Comparison of ENCODE assay signal across 12 cellular contexts in the genomic region with DNA sequence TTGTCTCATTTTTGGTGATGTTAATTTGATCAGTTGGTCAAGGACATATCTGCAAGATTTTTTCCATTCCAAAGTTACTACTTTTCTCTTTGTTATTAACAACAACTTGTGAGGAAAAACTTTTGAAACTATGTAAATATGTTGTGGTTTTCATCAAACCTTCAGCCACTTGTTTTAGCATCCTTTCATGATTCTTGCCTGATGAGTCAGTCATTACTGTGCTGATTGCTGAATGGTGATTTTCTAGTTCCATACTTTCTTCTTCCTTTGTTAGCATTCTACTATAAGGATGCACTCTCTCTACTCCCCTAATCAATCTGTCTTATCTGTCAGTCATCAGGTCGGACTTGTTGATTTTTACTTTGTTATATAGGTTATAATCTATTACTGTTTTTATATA. TPM values are rescaled to one million over a fixed set of nuclear protein-coding genes. Genes with fewer than 3 reads are reported as not detected.
DNase-seq lines count a peak whose midpoint lies in the region; ATAC-seq and TF ChIP-seq lines count a peak whose summit lies in the region.
"Had no signal": no experiment of that assay in that cellular context is flagged by ENCODE, and none has a peak within 500 bp of the region (broad histone marks: within the 10 kb centered on the region; RNA-seq: fewer than 3 reads in every experiment).

No MANE protein-coding gene starts in this region.

- H3K36me3 ChIP-seq in kidney epithelial cell (ENCODE audit: control insufficient read depth, insufficient read depth, low read length): no peaks in the 10 kb centered on the region

- H3K9me3 Mint-ChIP-seq in activated naive CD8-positive, alpha-beta T cell treated with anti-CD3 and anti-CD28 coated beads, Interleukin-2, amount 50 U/mL, for 24 hours: peaks cover 32% of the 10 kb centered on the region

- peak overlapping the region; percentile 28 for H3K4me3 Mint-ChIP-seq in activated naive CD8-positive, alpha-beta T cell treated with anti-CD3 and anti-CD28 coated beads, Interleukin-2, amount 50 U/mL, for 24 hours
- H3K4me3 Mint-ChIP-seq: brain, nephron progenitor cell had no signal

- peak; percentile 64 for ATAC-seq in HG02885 (IDR thresholded peaks at IDR 0.05; ENCODE audit: poor library complexity, unreplicated experiment)
- peak; percentile 24 for ATAC-seq in activated naive CD8-positive, alpha-beta T cell treated with anti-CD3 and anti-CD28 coated beads, Interleukin-2, amount 50 U/mL, for 24 hours
- no peak for ATAC-seq in GM19023 (IDR thresholded peaks at IDR 0.05; ENCODE audit: unreplicated experiment)

- no peak for TF ChIP-seq POLR2A in erythroblast (IDR thresholded peaks at IDR 0.05; ENCODE audit: low read length)

- DNase-seq in EL: peak; percentile 82
- no peak for DNase-seq in activated naive CD8-positive, alpha-beta T cell treated with anti-CD3 and anti-CD28 coated beads, Interleukin-2, amount 50 U/mL, for 24 hours
- peak; percentile 32 for DNase-seq in kidney epithelial cell (ENCODE audit: low read depth)
- DNase-seq in islet precursor cell: no peak
- DNase-seq in D341Med (ENCODE audit: low spot score): no peak
- DNase-seq in erythroblast (lab: John Stamatoyannopoulos, UW): no peak
- DNase-seq: activated CD4-positive, CD25-positive, alpha-beta regulatory T cell; nephron progenitor cell had no signal

- H3K4me1 Mint-ChIP-seq in activated naive CD8-positive, alpha-beta T cell treated with anti-CD3 and anti-CD28 coated beads, Interleukin-2, amount 50 U/mL, for 24 hours: peaks cover 57% of the 10 kb centered on the region
- H3K4me1 Mint-ChIP-seq: brain, nephron progenitor cell had no signal

- H3K36me3 Mint-ChIP-seq in activated naive CD8-positive, alpha-beta T cell treated with anti-CD3 and anti-CD28 coated beads, Interleukin-2, amount 50 U/mL, for 24 hours (ENCODE audit: low read depth): peaks cover 87% of the 10 kb centered on the region

- H3K27me3 Mint-ChIP-seq in activated naive CD8-positive, alpha-beta T cell treated with anti-CD3 and anti-CD28 coated beads, Interleukin-2, amount 50 U/mL, for 24 hours: no peaks in the 10 kb centered on the region
- H3K27me3 Mint-ChIP-seq: brain had no signal

- no peak for TF ChIP-seq CTCF in kidney epithelial cell (IDR thresholded peaks at IDR 0.05; ENCODE audit: insufficient read depth, low read length, poor library complexity, severe bottlenecking)

- peak overlapping the region; percentile 78 for H3K27ac Mint-ChIP-seq in activated naive CD8-positive, alpha-beta T cell treated with anti-CD3 and anti-CD28 coated beads, Interleukin-2, amount 50 U/mL, for 24 hours
- H3K27ac Mint-ChIP-seq: nephron progenitor cell had no signal

- no peaks in the 10 kb centered on the region for H3K27me3 ChIP-seq in kidney epithelial cell (ENCODE audit: control insufficient read depth, insufficient read depth, low read length)
- H3K27me3 ChIP-seq: hepatocyte had no signal

- H3K4me3 ChIP-seq in kidney epithelial cell (ENCODE audit: low read depth, low read length): no peak overlapping the region
- H3K4me3 ChIP-seq: hepatocyte had no signal

RNA-seq across cellular contexts. Expression of a gene that starts 10.9 kb away (rescaled TPM):
- 20.5 and 24.5 TPM in 2 replicates for total RNA-seq in kidney epithelial cell

Comparison
In these comparisons a context has a peak if more than half of its experiments do, and no peak if none do; other contexts are left out.
1. DNase-seq: peak in EL (single experiment) and kidney epithelial cell (single experiment); none in activated naive CD8-positive, alpha-beta T cell treated with anti-CD3 and anti-CD28 coated beads, Interleukin-2, amount 50 U/mL, for 24 hours (single experiment), islet precursor cell (single experiment), D341Med (single experiment) and erythroblast (0 of 2).